In the genomic region with DNA sequence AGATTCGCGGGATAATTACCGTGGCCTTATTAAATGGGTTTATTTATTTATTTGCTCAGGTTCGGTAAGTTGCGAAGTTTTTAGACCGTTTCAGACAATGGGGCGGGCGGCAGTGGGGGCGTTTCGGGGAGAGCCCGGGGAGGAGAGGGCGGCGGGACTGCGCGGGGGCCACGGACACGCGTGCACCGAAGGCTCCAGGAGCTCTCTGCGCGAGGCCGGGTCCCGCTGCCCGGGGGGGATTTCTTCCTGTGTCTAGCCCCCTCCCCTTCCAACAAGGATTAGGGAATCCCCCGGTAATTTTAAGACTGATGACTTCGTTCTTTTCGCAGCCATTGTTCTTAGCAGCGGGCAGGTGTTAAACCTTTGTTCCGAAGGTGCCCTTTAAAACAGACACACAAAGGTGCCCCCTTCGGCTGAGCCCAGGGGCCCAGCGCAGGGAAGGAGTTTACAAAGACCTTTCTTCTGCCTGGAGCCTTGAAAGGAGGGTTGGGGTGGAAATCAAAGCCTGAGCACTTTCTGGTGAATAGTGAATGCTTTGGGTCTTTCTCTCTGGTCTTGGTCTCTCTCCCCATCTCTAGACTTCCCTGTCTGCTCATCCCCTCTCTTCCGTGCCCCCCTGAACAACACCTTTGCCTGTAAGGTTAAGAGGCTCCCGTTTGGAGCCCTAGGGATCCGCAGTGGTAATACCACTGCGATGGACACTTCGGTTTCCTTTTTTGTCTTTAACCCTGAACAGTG, we compare ENCODE assay signal across 8 cellular contexts. TPM values are rescaled to one million over a fixed set of nuclear protein-coding genes. Genes with fewer than 3 reads are reported as not detected.
DNase-seq lines count a peak whose midpoint lies in the region; ATAC-seq and TF ChIP-seq lines count a peak whose summit lies in the region.

No MANE protein-coding gene starts in this region.

- peak overlapping the region; percentile 93 to 99 (median 98) for H3K4me3 Mint-ChIP-seq in T-cell

- no peak for TF ChIP-seq POLR2A in upper lobe of left lung (IDR thresholded peaks at IDR 0.05)

- H3K27me3 ChIP-seq in mucosa of stomach (ENCODE audit: control insufficient read depth, insufficient read depth, low read length) = no peaks in the 10 kb centered on the region
- no peaks in the 10 kb centered on the region for H3K27me3 ChIP-seq in upper lobe of left lung

- H3K4me1 Mint-ChIP-seq in T-cell = peaks cover 68 to 80% (median 71%) of the 10 kb centered on the region in 3 donors

- H3K9ac ChIP-seq in mucosa of stomach (ENCODE audit: low read length) = peak overlapping the region; percentile 89

- TF ChIP-seq EP300 in upper lobe of left lung (IDR thresholded peaks at IDR 0.05) = no peak

- ATAC-seq in T-cell (replicated peaks in 1 of 4) (no peak), upper lobe of left lung (ENCODE audit: low FRiP score in 2 of 2) (no peak), GM19328 (IDR thresholded peaks at IDR 0.05; ENCODE audit: unreplicated experiment) (no peak), HG02588 (IDR thresholded peaks at IDR 0.05; ENCODE audit: unreplicated experiment) (no peak)

- H3K27ac Mint-ChIP-seq in T-cell = peak overlapping the region; percentile 91 to 98

- intact Hi-C loops in posterior vena cava (cut with DNase I) = loop anchor here (5.0 to 10.0 kb wide), 4 partner anchors 184 to 854 kb away; no protein-coding TSS in a partner anchor

- POLR2A ChIA-PET in T-cell (lab: Charles Lee) = no interaction called here

- WGBS in upper lobe of left lung, 2 donors = 1 to 4% methylated on average over 21 to 36 of the region's 36 CpGs

- no peaks in the 10 kb centered on the region for H3K27me3 Mint-ChIP-seq in T-cell

- TF ChIP-seq CTCF in HFF-Myc (IDR thresholded peaks at IDR 0.05; ENCODE audit: low read depth, low read length, missing control alignments) = no peak
- TF ChIP-seq CTCF in choroid plexus epithelial cell (conservative IDR thresholded peaks at IDR 0.05; ENCODE audit: low read depth, low read length) = no peak
- peak in 1 of 6 experiments; percentile 23 for TF ChIP-seq CTCF in upper lobe of left lung (IDR thresholded peaks at IDR 0.05)

- CTCF ChIA-PET in T-cell (lab: Charles Lee) = interaction anchor here in 1 of 2 donors (2.0 kb wide), 1 partner anchor 10 kb away, joined by 14 read pairs; no protein-coding TSS in a partner anchor

- H3K9me3 ChIP-seq in mucosa of stomach (ENCODE audit: control insufficient read depth, low read length) = no peaks in the 10 kb centered on the region
- no peaks in the 10 kb centered on the region for H3K9me3 ChIP-seq in upper lobe of left lung

- DNase-seq in HFF-Myc (ENCODE audit: extremely low read depth, low read depth) = no peak
- peak in 14 of 34 experiments; percentile 10 to 29 (median 20) for DNase-seq in T-cell
- no peak for DNase-seq in choroid plexus epithelial cell (ENCODE audit: low read depth)
- DNase-seq in upper lobe of left lung = peak in 1 of 2 donors; percentile 85
- no peak for DNase-seq in posterior vena cava (ENCODE audit: low spot score)

- peak overlapping the region; percentile 92 for H3K4me3 ChIP-seq in HFF-Myc (replicated peaks; ENCODE audit: low read depth, low read length)
- peak overlapping the region; percentile 92 for H3K4me3 ChIP-seq in choroid plexus epithelial cell (ENCODE audit: low read depth, low read length)
- peak overlapping the region; percentile 75 for H3K4me3 ChIP-seq in mucosa of stomach (ENCODE audit: low read length)
- peak overlapping the region; percentile 61 to 83 (median 74) for H3K4me3 ChIP-seq in upper lobe of left lung

- peak overlapping the region; percentile 90 to 98 (median 93) for H3K27ac ChIP-seq in upper lobe of left lung

- H3K36me3 ChIP-seq in mucosa of stomach (ENCODE audit: control insufficient read depth, insufficient read depth, low read length) (no peaks in the 10 kb centered on the region), upper lobe of left lung (peaks cover 0 to 7% (median 0%) of the 10 kb centered on the region in 4 donors)

- peaks cover 10% of the 10 kb centered on the region for H3K36me3 Mint-ChIP-seq in T-cell

- no peaks in the 10 kb centered on the region for H3K9me3 Mint-ChIP-seq in T-cell

- H3K4me1 ChIP-seq in mucosa of stomach (ENCODE audit: control insufficient read depth, insufficient read depth, low read length) = peaks cover 32% of the 10 kb centered on the region
- H3K4me1 ChIP-seq in upper lobe of left lung = peaks cover 26 to 62% (median 45%) of the 10 kb centered on the region in 4 donors

RNA-seq across cellular contexts. Expression of a gene that starts 2.1 kb away (rescaled TPM):
- 100 to 1,000 TPM; 111 to 131 (median 121) TPM for total RNA-seq in T-cell
- total RNA-seq in upper lobe of left lung = 100 to 1,000 TPM in 1 of 6 donors, 10 to 100 TPM in 5; 25.4 to 104 (median 42.4) TPM
- total RNA-seq in posterior vena cava = 10 to 100 TPM; 29.4 to 34.5 TPM
